In the genomic region with DNA sequence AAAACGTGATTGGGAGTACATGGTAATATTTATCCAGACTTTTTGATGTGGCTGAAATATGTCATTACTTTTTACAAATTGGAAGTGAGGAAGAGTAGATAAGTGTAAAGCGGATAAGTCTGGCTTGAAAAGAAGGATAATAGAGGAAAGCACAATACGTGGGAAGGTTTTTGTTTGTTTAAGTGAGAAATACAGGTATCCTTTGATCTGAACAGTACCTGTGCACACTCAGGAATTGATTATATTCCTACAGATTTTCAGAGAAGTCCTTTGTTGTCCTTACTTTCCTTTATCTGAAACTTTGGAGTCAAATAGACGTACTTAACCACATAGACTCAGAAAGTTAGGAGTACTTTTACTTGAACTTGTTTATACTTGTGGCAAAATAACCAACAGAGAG, we compare ENCODE assay signal across 29 cellular contexts.
"Had no signal": no experiment of that assay in that cellular context is flagged by ENCODE, and none has a peak within 500 bp of the region (broad histone marks: within the 10 kb centered on the region; RNA-seq: fewer than 3 reads in every experiment).

No MANE protein-coding gene starts in this region.

- H3K36me3 ChIP-seq: colonic mucosa had no signal

- H3K9me3 ChIP-seq: colonic mucosa, esophagus muscularis mucosa, esophagus squamous epithelium, gastrocnemius medialis, gastroesophageal sphincter, heart left ventricle, heart right ventricle had no signal

- H3K27me3 Mint-ChIP-seq: dendritic cell treated with granulocyte-macrophage colony-stimulating factor and Interleukin-4, amounts not matched to agents 40 ng/mL and 50 ng/mL, for 4 days; effector memory CD8-positive, alpha-beta T cell had no signal

- H3K4me1 Mint-ChIP-seq: endodermal cell had no signal

- H3K27ac ChIP-seq: colonic mucosa, coronary artery, dorsolateral prefrontal cortex, epithelial cell of prostate, esophagus muscularis mucosa, esophagus squamous epithelium, foreskin keratinocyte, gastrocnemius medialis, gastroesophageal sphincter, heart left ventricle, heart right ventricle had no signal

- ATAC-seq: effector memory CD8-positive, alpha-beta T cell; esophagus mucosa; foreskin keratinocyte; gastrocnemius medialis; gastroesophageal sphincter; heart left ventricle; heart right ventricle had no signal

- FAIRE-seq: colon, endometrium, endothelial cell of umbilical vein, frontal cortex had no signal

- H3K4me3 ChIP-seq: colonic mucosa, coronary artery, dorsolateral prefrontal cortex, esophagus muscularis mucosa, esophagus squamous epithelium, gastrocnemius medialis, gastroesophageal sphincter, heart left ventricle, heart right ventricle had no signal

- H3K4me1 ChIP-seq: colonic mucosa, esophagus muscularis mucosa, esophagus squamous epithelium, gastrocnemius medialis, gastroesophageal sphincter, heart left ventricle, heart right ventricle had no signal

- H3K27me3 ChIP-seq: colonic mucosa, dorsolateral prefrontal cortex, esophagus muscularis mucosa, esophagus squamous epithelium, foreskin keratinocyte, gastrocnemius medialis, gastroesophageal sphincter, heart left ventricle, heart right ventricle had no signal

- H3K9me3 Mint-ChIP-seq: dendritic cell treated with granulocyte-macrophage colony-stimulating factor and Interleukin-4, amounts not matched to agents 40 ng/mL and 50 ng/mL, for 4 days; effector memory CD8-positive, alpha-beta T cell had no signal

- DNase-seq: colonic mucosa; cortex of kidney; dermis blood vessel endothelial cell; dorsolateral prefrontal cortex; effector CD4-positive, alpha-beta T cell; effector CD8-positive, alpha-beta T cell; effector memory CD4-positive, alpha-beta T cell; effector memory CD8-positive, alpha-beta T cell; endodermal cell; erythroblast; esophagus squamous epithelium; foreskin fibroblast; foreskin keratinocyte; foreskin melanocyte; gastrocnemius medialis; glutamatergic neuron; head of caudate nucleus; heart left ventricle; heart right ventricle had no signal

- H3K27ac Mint-ChIP-seq: dendritic cell treated with granulocyte-macrophage colony-stimulating factor and Interleukin-4, amounts not matched to agents 40 ng/mL and 50 ng/mL, for 4 days; effector memory CD8-positive, alpha-beta T cell; endodermal cell had no signal

- H3K4me3 Mint-ChIP-seq: dendritic cell treated with granulocyte-macrophage colony-stimulating factor and Interleukin-4, amounts not matched to agents 40 ng/mL and 50 ng/mL, for 4 days; effector memory CD8-positive, alpha-beta T cell; endodermal cell had no signal
